ENCODE assay signal across 1 cellular context in the genomic region with DNA sequence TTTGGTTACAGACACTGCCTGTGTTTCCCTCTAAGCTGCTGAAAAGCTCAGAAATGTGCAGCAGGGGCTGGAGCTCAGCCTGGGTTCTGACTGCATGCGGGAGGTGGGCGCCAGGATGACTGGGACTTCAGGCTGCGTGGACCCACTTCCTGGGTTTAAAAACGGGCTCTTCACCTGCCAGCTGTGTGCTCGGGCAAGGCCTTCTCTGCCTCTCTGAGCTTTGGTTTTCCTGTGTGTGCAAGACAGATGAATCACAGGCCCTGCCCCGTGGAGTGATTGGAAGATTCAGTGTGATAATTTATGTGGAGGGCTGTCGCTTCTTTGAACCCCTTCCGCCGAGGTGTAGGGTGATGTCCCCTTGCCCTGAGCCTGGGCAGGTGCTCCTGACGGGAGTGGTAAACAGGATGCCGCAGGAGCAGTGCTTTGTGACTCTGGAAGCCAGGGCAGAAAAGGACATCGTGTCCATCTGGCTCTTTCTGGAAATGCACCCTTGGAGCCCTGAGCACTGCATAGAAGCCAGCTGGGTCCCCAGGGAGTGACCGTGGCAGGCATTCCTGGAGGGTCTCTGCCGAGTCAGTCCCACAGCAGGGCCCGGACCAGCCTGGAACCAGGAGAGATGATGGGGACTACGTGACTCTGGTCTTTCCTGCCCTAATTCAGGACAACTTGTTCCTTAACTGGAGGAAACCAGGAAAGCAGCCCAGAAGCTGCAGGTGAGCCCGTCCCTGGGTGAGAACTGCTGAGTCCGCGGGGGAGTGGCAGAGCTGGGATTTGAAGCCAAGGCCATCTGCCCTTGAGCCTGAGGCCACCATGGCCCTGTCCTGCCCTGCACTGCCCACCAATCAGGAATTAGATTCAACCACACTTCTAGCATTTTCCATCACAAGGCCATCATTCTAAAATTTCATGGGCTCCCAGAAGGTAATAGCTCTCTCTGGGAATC.
TF ChIP-seq lines count a peak whose summit lies in the region.

No MANE protein-coding gene starts in this region.

TF ChIP-seq in SK-N-SH treated with all-trans-retinoic acid at 6 μM for 48 hours, 23 proteins besides CTCF, POLR2A, EP300 and RAD21 (continued from another document):
- TF ChIP-seq RARB (CRISPR knock-in tag; IDR thresholded peaks at IDR 0.05) = no peak
- TF ChIP-seq, protein P1, sequence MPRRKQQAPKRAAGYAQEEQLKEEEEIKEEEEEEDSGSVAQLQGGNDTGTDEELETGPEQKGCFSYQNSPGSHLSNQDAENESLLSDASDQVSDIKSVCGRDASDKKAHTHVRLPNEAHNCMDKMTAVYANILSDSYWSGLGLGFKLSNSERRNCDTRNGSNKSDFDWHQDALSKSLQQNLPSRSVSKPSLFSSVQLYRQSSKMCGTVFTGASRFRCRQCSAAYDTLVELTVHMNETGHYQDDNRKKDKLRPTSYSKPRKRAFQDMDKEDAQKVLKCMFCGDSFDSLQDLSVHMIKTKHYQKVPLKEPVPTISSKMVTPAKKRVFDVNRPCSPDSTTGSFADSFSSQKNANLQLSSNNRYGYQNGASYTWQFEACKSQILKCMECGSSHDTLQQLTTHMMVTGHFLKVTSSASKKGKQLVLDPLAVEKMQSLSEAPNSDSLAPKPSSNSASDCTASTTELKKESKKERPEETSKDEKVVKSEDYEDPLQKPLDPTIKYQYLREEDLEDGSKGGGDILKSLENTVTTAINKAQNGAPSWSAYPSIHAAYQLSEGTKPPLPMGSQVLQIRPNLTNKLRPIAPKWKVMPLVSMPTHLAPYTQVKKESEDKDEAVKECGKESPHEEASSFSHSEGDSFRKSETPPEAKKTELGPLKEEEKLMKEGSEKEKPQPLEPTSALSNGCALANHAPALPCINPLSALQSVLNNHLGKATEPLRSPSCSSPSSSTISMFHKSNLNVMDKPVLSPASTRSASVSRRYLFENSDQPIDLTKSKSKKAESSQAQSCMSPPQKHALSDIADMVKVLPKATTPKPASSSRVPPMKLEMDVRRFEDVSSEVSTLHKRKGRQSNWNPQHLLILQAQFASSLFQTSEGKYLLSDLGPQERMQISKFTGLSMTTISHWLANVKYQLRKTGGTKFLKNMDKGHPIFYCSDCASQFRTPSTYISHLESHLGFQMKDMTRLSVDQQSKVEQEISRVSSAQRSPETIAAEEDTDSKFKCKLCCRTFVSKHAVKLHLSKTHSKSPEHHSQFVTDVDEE (CRISPR knock-in tag; IDR thresholded peaks at IDR 0.05) = no peak
- no peak for TF ChIP-seq ZNF8 (CRISPR knock-in tag; IDR thresholded peaks at IDR 0.05)
- TF ChIP-seq, protein P2, sequence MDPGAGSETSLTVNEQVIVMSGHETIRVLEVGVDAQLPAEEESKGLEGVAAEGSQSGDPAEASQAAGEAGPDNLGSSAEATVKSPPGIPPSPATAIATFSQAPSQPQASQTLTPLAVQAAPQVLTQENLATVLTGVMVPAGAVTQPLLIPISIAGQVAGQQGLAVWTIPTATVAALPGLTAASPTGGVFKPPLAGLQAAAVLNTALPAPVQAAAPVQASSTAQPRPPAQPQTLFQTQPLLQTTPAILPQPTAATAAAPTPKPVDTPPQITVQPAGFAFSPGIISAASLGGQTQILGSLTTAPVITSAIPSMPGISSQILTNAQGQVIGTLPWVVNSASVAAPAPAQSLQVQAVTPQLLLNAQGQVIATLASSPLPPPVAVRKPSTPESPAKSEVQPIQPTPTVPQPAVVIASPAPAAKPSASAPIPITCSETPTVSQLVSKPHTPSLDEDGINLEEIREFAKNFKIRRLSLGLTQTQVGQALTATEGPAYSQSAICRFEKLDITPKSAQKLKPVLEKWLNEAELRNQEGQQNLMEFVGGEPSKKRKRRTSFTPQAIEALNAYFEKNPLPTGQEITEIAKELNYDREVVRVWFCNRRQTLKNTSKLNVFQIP (CRISPR knock-in tag; IDR thresholded peaks at IDR 0.05; ENCODE audit: borderline replicate concordance, low read depth) = no peak
- TF ChIP-seq GLIS3 (CRISPR knock-in tag; IDR thresholded peaks at IDR 0.05) = no peak
- no peak for TF ChIP-seq TCF4 (CRISPR knock-in tag; IDR thresholded peaks at IDR 0.05; ENCODE audit: borderline replicate concordance)
- TF ChIP-seq OSR1 (CRISPR knock-in tag; IDR thresholded peaks at IDR 0.05) = no peak
- no peak for TF ChIP-seq ZFP30 (CRISPR knock-in tag; IDR thresholded peaks at IDR 0.05)
- TF ChIP-seq SNAI2 (CRISPR knock-in tag; IDR thresholded peaks at IDR 0.05) = no peak
- TF ChIP-seq ISL1 (CRISPR knock-in tag; IDR thresholded peaks at IDR 0.05) = no peak
TF ChIP-seq in SK-N-SH treated with all-trans-retinoic acid at 6 μM for 48 hours: peak in this region for 0.
